11 cellular contexts compared by ENCODE assay signal in genomic region chr19:38661166-38661565, GRCh38. TPM values are rescaled to one million over a fixed set of nuclear protein-coding genes. Genes with fewer than 3 reads are reported as not detected.
DNase-seq lines count a peak whose midpoint lies in the region; ATAC-seq and TF ChIP-seq lines count a peak whose summit lies in the region.
"Had no signal": no experiment of that assay in that cellular context is flagged by ENCODE, and none has a peak within 500 bp of the region (broad histone marks: within the 10 kb centered on the region; RNA-seq: fewer than 3 reads in every experiment).

No MANE protein-coding gene starts in this region.

- no peaks in the 10 kb centered on the region for H3K9me3 ChIP-seq in SK-N-SH
- H3K9me3 ChIP-seq in upper lobe of left lung, result no peaks in the 10 kb centered on the region

- H3K4me3 Mint-ChIP-seq in endothelial cell (ENCODE audit: unreplicated experiment) (no peak overlapping the region), nephron (peak overlapping the region in 2 of 3 experiments; percentile 2 to 54)
- H3K4me3 Mint-ChIP-seq: activated CD8-positive, alpha-beta T cell treated with anti-CD3 and anti-CD28 coated beads for 36 hours had no signal

- H3K4me1 Mint-ChIP-seq in endothelial cell (ENCODE audit: unreplicated experiment) (peaks cover 79% of the 10 kb centered on the region), nephron (peaks cover 95% of the 10 kb centered on the region)

- H3K27ac Mint-ChIP-seq in endothelial cell (ENCODE audit: unreplicated experiment) (peak overlapping the region; percentile 24), nephron (peak overlapping the region; percentile 98 to 99 (median 98))
- H3K27ac Mint-ChIP-seq: activated CD8-positive, alpha-beta T cell treated with anti-CD3 and anti-CD28 coated beads for 36 hours had no signal

- H3K4me2 ChIP-seq in SK-N-SH, result no peak overlapping the region; the same call in 1 of the 2 replicates

- no peaks in the 10 kb centered on the region for H3K9me3 Mint-ChIP-seq in endothelial cell (ENCODE audit: unreplicated experiment)
- no peaks in the 10 kb centered on the region for H3K9me3 Mint-ChIP-seq in nephron
- H3K9me3 Mint-ChIP-seq: activated CD8-positive, alpha-beta T cell treated with anti-CD3 and anti-CD28 coated beads for 36 hours had no signal

- CTCF ChIA-PET in SK-N-SH (lab: Yijun Ruan, JAX) (no interaction called here), HEK293T (lab: Yijun Ruan, JAX) (no interaction called here)

- POLR2A ChIA-PET in SK-N-SH (lab: Yijun Ruan, JAX), result no interaction called here
- POLR2A ChIA-PET in HEK293T (lab: Yijun Ruan, JAX), result interaction anchor here (1.0 kb wide), 1 partner anchor 12 kb away, joined by 3 read pairs; no protein-coding TSS in a partner anchor

- H3K4me3 ChIP-seq in SK-N-SH (ENCODE audit: low read depth in 2 of 2, low read length in 1 of 2), result no peak overlapping the region
- no peak overlapping the region for H3K4me3 ChIP-seq in upper lobe of left lung

- H3K9ac ChIP-seq in SK-N-SH, result no peak overlapping the region

- TF ChIP-seq EP300 in SK-N-SH (IDR thresholded peaks at IDR 0.05; ENCODE audit: borderline replicate concordance in 1 of 2, low read depth in 1 of 2, low read length in 1 of 2), result no peak
- no peak for TF ChIP-seq EP300 in upper lobe of left lung (IDR thresholded peaks at IDR 0.05)

- peaks cover 95% of the 10 kb centered on the region for H3K79me2 ChIP-seq in SK-N-SH (ENCODE audit: insufficient read depth)

- H3K4me1 ChIP-seq in SK-N-SH (ENCODE audit: control insufficient read depth in 1 of 2, insufficient read depth in 2 of 2, low read depth in 1 of 2, low read length in 1 of 2) (peaks cover 34 to 71% of the 10 kb centered on the region in 2 experiments; a peak in 3 of 4 replicates), upper lobe of left lung (peaks cover 96 to 100% (median 98%) of the 10 kb centered on the region in 4 donors)

- TF ChIP-seq CTCF in SK-N-SH (IDR thresholded peaks at IDR 0.05), result no peak
- TF ChIP-seq CTCF in endothelial cell (IDR thresholded peaks at IDR 0.05; ENCODE audit: unreplicated experiment), result no peak
- TF ChIP-seq CTCF in nephron (IDR thresholded peaks at IDR 0.05; ENCODE audit: unreplicated experiment in 3 of 3), result no peak
- no peak for TF ChIP-seq CTCF in upper lobe of left lung (IDR thresholded peaks at IDR 0.05)

- peaks cover 48% of the 10 kb centered on the region for H3F3A ChIP-seq in SK-N-SH (replicated peaks; ENCODE audit: insufficient read depth)

- H3K9me2 ChIP-seq in SK-N-SH, result no peaks in the 10 kb centered on the region

- H4K20me1 ChIP-seq in SK-N-SH (ENCODE audit: insufficient read depth), result peaks cover 23% of the 10 kb centered on the region

- H3K27me3 ChIP-seq in SK-N-SH (ENCODE audit: insufficient read depth) (no peaks in the 10 kb centered on the region), upper lobe of left lung (no peaks in the 10 kb centered on the region)

- TF ChIP-seq POLR2A in upper lobe of left lung (IDR thresholded peaks at IDR 0.05), result no peak

- H3K36me3 ChIP-seq in SK-N-SH (replicated peaks in 1 of 2; ENCODE audit: control insufficient read depth in 1 of 2, insufficient read depth in 2 of 2, low read length in 1 of 2) (peaks cover 6 to 12% of the 10 kb centered on the region in 2 experiments), upper lobe of left lung (peaks cover 0 to 21% (median 0%) of the 10 kb centered on the region in 4 donors)

- H3K27me3 Mint-ChIP-seq in endothelial cell (ENCODE audit: unreplicated experiment) (peaks cover 24% of the 10 kb centered on the region), nephron (ENCODE audit: low read depth) (no peaks in the 10 kb centered on the region)

- no peak overlapping the region for H2AFZ ChIP-seq in SK-N-SH (ENCODE audit: low read depth)

- peak overlapping the region; percentile 30 to 99; a peak in 3 of 4 replicates for H3K27ac ChIP-seq in SK-N-SH (ENCODE audit: low read depth in 2 of 2, low read length in 1 of 2)
- peak overlapping the region; percentile 87 to 97 (median 94) for H3K27ac ChIP-seq in upper lobe of left lung

- WGBS in SK-N-SH (ENCODE audit: low lambda C conversion rate), result 76% methylated on average over 6 of the region's 6 CpGs
- WGBS in upper lobe of left lung, 2 donors, result 54 to 56% methylated on average over 6 of the region's 6 CpGs

- DNase-seq in SK-N-SH (no peak), endothelial cell (ENCODE audit: low spot score) (no peak), upper lobe of left lung (no peak), DMS114 treated with DMSO at 0.1 percent for 48 hours (lab: John Stamatoyannopoulos, UW; ENCODE audit: unreplicated experiment) (no peak), HEK293T (ENCODE audit: extremely low spot score) (no peak)
- DNase-seq: 8988T; activated CD8-positive, alpha-beta T cell treated with anti-CD3 and anti-CD28 coated beads for 36 hours; amygdala had no signal

- no peak for TF ChIP-seq RAD21 in SK-N-SH (IDR thresholded peaks at IDR 0.05; ENCODE audit: low read length)

- ATAC-seq in SK-N-SH treated with all-trans-retinoic acid at 6 μM for 48 hours (no peak), upper lobe of left lung (ENCODE audit: low FRiP score in 2 of 2) (no peak), HG02885 (IDR thresholded peaks at IDR 0.05; ENCODE audit: poor library complexity, unreplicated experiment) (no peak)
- ATAC-seq: activated CD8-positive, alpha-beta T cell treated with anti-CD3 and anti-CD28 coated beads for 36 hours had no signal

- H3K36me3 Mint-ChIP-seq in endothelial cell (ENCODE audit: low read depth, unreplicated experiment) (peaks cover 23% of the 10 kb centered on the region), nephron (ENCODE audit: low read depth) (peaks cover 22% of the 10 kb centered on the region)

TF ChIP-seq in SK-N-SH, 30 proteins besides CTCF, POLR2A, EP300 and RAD21 (continues in another document):
- no peak for TF ChIP-seq USF2 (IDR thresholded peaks at IDR 0.05; ENCODE audit: borderline replicate concordance, low read depth, low read length)

TF ChIP-seq in SK-N-SH treated with all-trans-retinoic acid at 6 μM for 48 hours, 23 proteins besides CTCF, POLR2A, EP300 and RAD21 (continues in another document):
- TF ChIP-seq ARNTL (CRISPR knock-in tag; IDR thresholded peaks at IDR 0.05; ENCODE audit: borderline replicate concordance, low read depth), result no peak
- TF ChIP-seq ZC3H10 (CRISPR knock-in tag; IDR thresholded peaks at IDR 0.05), result no peak
- no peak for TF ChIP-seq ESRRG (CRISPR knock-in tag; IDR thresholded peaks at IDR 0.05)
- TF ChIP-seq ZFP30 (CRISPR knock-in tag; IDR thresholded peaks at IDR 0.05), result no peak
- TF ChIP-seq ZNF70 (CRISPR knock-in tag; IDR thresholded peaks at IDR 0.05), result no peak
- no peak for TF ChIP-seq TCF4 (CRISPR knock-in tag; IDR thresholded peaks at IDR 0.05; ENCODE audit: borderline replicate concordance)
- TF ChIP-seq RARB (CRISPR knock-in tag; IDR thresholded peaks at IDR 0.05), result no peak
- TF ChIP-seq OSR1 (CRISPR knock-in tag; IDR thresholded peaks at IDR 0.05), result no peak
- no peak for TF ChIP-seq BACH2 (CRISPR knock-in tag; IDR thresholded peaks at IDR 0.05; ENCODE audit: borderline replicate concordance)

TF ChIP-seq in HEK293T, 16 proteins besides CTCF, POLR2A, EP300 and RAD21:
- TF ChIP-seq NFRKB (IDR thresholded peaks at IDR 0.05) (no peak), LEF1 (IDR thresholded peaks at IDR 0.05; ENCODE audit: borderline replicate concordance) (no peak), L3MBTL2 (conservative IDR thresholded peaks at IDR 0.05) (no peak), ELF4 (IDR thresholded peaks at IDR 0.05) (no peak), FOXK2 (IDR thresholded peaks at IDR 0.05) (no peak), FOXA1 (IDR thresholded peaks at IDR 0.05) (no peak), ARNT (IDR thresholded peaks at IDR 0.05) (no peak), CTBP1 (IDR thresholded peaks at IDR 0.05; ENCODE audit: borderline replicate concordance) (no peak), HDGF (IDR thresholded peaks at IDR 0.05; ENCODE audit: borderline replicate concordance) (no peak), BHLHE40 (IDR thresholded peaks at IDR 0.05; ENCODE audit: borderline replicate concordance) (no peak), SP1 (IDR thresholded peaks at IDR 0.05) (no peak), TARDBP (IDR thresholded peaks at IDR 0.05) (no peak), PKNOX1 (IDR thresholded peaks at IDR 0.05) (no peak), ZNF384 (IDR thresholded peaks at IDR 0.05) (no peak), FOXM1 (IDR thresholded peaks at IDR 0.05; ENCODE audit: borderline replicate concordance) (no peak), SUZ12 (IDR thresholded peaks at IDR 0.05) (no peak)
TF ChIP-seq in HEK293T: peak in this region for 0.

RNA-seq across cellular contexts. Expression of gene ACTN4, which starts 13.7 kb away (rescaled TPM):
- polyA plus RNA-seq in SK-N-SH (2012; rRNA removed), result 494 and 598 TPM in 2 replicates
- 222 and 365 TPM in 2 replicates for polyA plus RNA-seq in SK-N-SH (2012; cell fraction: cytosol; rRNA removed)
- 687 and 951 TPM in 2 replicates for polyA plus RNA-seq in SK-N-SH (2012; cell fraction: nucleus; rRNA removed)
- total RNA-seq in endothelial cell (ENCODE audit: unreplicated experiment) (744 TPM), upper lobe of left lung (100 to 1,000 TPM; 162 to 636 (median 512) TPM)

RNA-seq across cellular contexts. Expression of gene EIF3K, which starts 42.2 kb away (rescaled TPM):
- polyA plus RNA-seq in SK-N-SH (2012; rRNA removed), result 405 and 484 TPM in 2 replicates
- polyA plus RNA-seq in SK-N-SH (2012; cell fraction: cytosol; rRNA removed), result 274 and 343 TPM in 2 replicates
- 285 and 487 TPM in 2 replicates for polyA plus RNA-seq in SK-N-SH (2012; cell fraction: nucleus; rRNA removed)
- 469 TPM for total RNA-seq in endothelial cell (ENCODE audit: unreplicated experiment)
- total RNA-seq in upper lobe of left lung, result 100 to 1,000 TPM; 142 to 404 (median 242) TPM

RNA-seq across cellular contexts. Expression of gene MAP4K1, which starts 43.4 kb away (rescaled TPM):
- polyA plus RNA-seq in SK-N-SH (2012; rRNA removed), result 0.31 and 0.37 TPM in 2 replicates
- 0.10 and 0.20 TPM in 2 replicates for polyA plus RNA-seq in SK-N-SH (2012; cell fraction: cytosol; rRNA removed)
- 2.8 TPM in 2 replicates for polyA plus RNA-seq in SK-N-SH (2012; cell fraction: nucleus; rRNA removed)
- total RNA-seq in endothelial cell (ENCODE audit: unreplicated experiment) (7.5 TPM), upper lobe of left lung (10 to 100 TPM in 3 of 6 donors, 1 to 10 TPM in 3; 6.2 to 28.3 (median 9.9) TPM)
